In genomic region chr12:120651821-120652220, GRCh38 we compare ENCODE assay signal across 1 cellular context.
TF ChIP-seq lines count a peak whose summit lies in the region.

No MANE protein-coding gene starts in this region.

TF ChIP-seq in H1, 55 proteins besides CTCF, POLR2A, EP300 and RAD21:
- peak; percentile 49; the same call in 1 of the 2 replicates for TF ChIP-seq KDM1A (IDR thresholded peaks at IDR 0.05; ENCODE audit: borderline replicate concordance, low read length)
- TF ChIP-seq CHD2 (IDR thresholded peaks at IDR 0.05; ENCODE audit: low read length): no peak
- no peak for TF ChIP-seq POLR2AphosphoS5 (IDR thresholded peaks at IDR 0.05; ENCODE audit: low read depth, low read length)
- no peak for TF ChIP-seq RBBP5 (IDR thresholded peaks at IDR 0.05; ENCODE audit: borderline replicate concordance, low read depth, low read length)
